8 cellular contexts compared by ENCODE assay signal in the genomic region with DNA sequence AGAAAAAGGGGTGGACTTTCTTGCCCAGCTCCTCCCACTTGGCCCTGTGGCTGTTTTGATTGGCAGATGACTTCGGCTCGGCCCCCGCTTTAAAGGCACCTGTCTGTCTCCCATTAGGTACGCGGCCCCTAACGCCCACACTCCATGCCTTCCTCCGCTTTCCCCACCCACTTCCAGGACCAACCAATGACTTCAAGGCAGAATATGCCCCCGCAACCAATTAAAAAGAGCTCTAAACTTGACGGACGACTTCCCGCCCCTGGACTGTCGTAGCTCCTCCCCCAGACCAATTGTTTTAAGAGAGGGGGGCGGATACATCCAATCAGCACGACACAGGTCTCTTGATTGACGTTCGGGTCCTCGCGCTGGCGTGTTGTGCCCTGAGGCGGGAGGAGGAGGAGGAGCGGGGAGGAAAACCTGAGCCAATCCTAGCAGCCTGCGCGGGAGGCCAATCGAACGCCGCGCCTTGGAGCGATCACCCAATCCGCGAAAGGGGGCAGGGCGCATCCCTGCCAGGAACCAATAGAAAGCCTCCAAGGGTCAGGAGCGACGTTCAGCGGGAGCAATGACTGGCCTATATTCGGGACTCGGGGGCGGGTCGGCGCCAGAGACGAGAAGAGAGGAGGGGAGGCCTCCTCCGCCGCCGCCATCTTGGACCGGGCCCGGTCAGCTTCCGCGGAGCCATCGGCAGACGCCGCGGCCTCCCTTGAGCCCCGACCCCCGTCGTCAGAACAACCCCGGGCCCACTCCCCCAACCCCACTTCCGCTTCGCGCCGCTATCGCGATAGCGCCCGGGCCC. TPM values are rescaled to one million over a fixed set of nuclear protein-coding genes. Genes with fewer than 3 reads are reported as not detected.
DNase-seq lines count a peak whose midpoint lies in the region; ATAC-seq lines count a peak whose summit lies in the region.

CNOT3 (plus strand) TSS at position 649 of the 799 bp plus-strand sequence. CDS start 5,217 bp downstream, outside the sequence.

- DNase-seq in NCI-H748 (lab: John Stamatoyannopoulos, UW; ENCODE audit: unreplicated experiment), result peak; percentile 100
- peak; percentile 98 for DNase-seq in activated CD4-positive, alpha-beta T cell treated with anti-CD3 and anti-CD28 coated beads, Interleukin-2, amount 50 U/mL, for 1 hour
- DNase-seq in cortex of kidney (lab: John Stamatoyannopoulos, UW), result peak; percentile 62
- DNase-seq in left colon, result peak; percentile 98 to 100
- DNase-seq in stimulated activated CD4-positive, alpha-beta T cell treated with anti-CD3 and anti-CD28 coated beads, Interleukin-1b, Interleukin-23, amount 100 ng/mL, for 48 hours, result peak; percentile 100

- peak within 1 kb of the TSS; percentile 92 to 100 (median 98) for H3K4me2 ChIP-seq in BLaER1 treated with 17β-estradiol and CSF1 and Interleukin-3, amounts not matched to agents 10 nM and 100 nM

- no peaks in the 10 kb centered on the region for H3K27me3 ChIP-seq in BLaER1 treated with 17β-estradiol and CSF1 and Interleukin-3, amounts not matched to agents 10 nM and 100 nM

- H3K4me3 ChIP-seq in BLaER1 treated with 17β-estradiol and CSF1 and Interleukin-3, amounts not matched to agents 10 nM and 100 nM, result peak within 1 kb of the TSS; percentile 83 to 96 (median 92)

- ATAC-seq in GM19351 (IDR thresholded peaks at IDR 0.05; ENCODE audit: unreplicated experiment) (peak; percentile 73), HG03521 (IDR thresholded peaks at IDR 0.05; ENCODE audit: unreplicated experiment) (peak; percentile 75), left colon (peak; percentile 82)

- intact Hi-C loops in left colon (cut with DNase I, micrococcal nuclease), result no loop called here

- H3K9me3 ChIP-seq in BLaER1 treated with 17β-estradiol and CSF1 and Interleukin-3, amounts not matched to agents 10 nM and 100 nM (replicated peaks in 1 of 11), result no peaks in the 10 kb centered on the region

- H3K9ac ChIP-seq in BLaER1 treated with 17β-estradiol and CSF1 and Interleukin-3, amounts not matched to agents 10 nM and 100 nM, result peak within 1 kb of the TSS; percentile 95 to 100 (median 99)

- peaks cover 20 to 48% (median 38%) of the 10 kb centered on the region in 11 experiments for H3K36me3 ChIP-seq in BLaER1 treated with 17β-estradiol and CSF1 and Interleukin-3, amounts not matched to agents 10 nM and 100 nM

- H3K27ac ChIP-seq in BLaER1 treated with 17β-estradiol and CSF1 and Interleukin-3, amounts not matched to agents 10 nM and 100 nM, result peak within 1 kb of the TSS; percentile 97 to 100 (median 99)

- H3K4me1 ChIP-seq in BLaER1 treated with 17β-estradiol and CSF1 and Interleukin-3, amounts not matched to agents 10 nM and 100 nM, result peaks cover 39 to 49% (median 45%) of the 10 kb centered on the region in 10 experiments

- peaks cover 39 to 45% (median 40%) of the 10 kb centered on the region in 11 experiments for H4K20me1 ChIP-seq in BLaER1 treated with 17β-estradiol and CSF1 and Interleukin-3, amounts not matched to agents 10 nM and 100 nM

RNA-seq across cellular contexts. Expression of gene CNOT3, which starts in this region (rescaled TPM):
- total RNA-seq in left colon, result 10 to 100 TPM; 32.9 to 42.2 TPM

Comparison
In these comparisons a context has a peak if more than half of its experiments do, and no peak if none do; other contexts are left out.
1. Peak in every context shown above with its lines: DNase-seq, ATAC-seq, H3K4me3 ChIP-seq and H3K27ac ChIP-seq.